ENCODE assay signal across 16 cellular contexts in the genomic region with DNA sequence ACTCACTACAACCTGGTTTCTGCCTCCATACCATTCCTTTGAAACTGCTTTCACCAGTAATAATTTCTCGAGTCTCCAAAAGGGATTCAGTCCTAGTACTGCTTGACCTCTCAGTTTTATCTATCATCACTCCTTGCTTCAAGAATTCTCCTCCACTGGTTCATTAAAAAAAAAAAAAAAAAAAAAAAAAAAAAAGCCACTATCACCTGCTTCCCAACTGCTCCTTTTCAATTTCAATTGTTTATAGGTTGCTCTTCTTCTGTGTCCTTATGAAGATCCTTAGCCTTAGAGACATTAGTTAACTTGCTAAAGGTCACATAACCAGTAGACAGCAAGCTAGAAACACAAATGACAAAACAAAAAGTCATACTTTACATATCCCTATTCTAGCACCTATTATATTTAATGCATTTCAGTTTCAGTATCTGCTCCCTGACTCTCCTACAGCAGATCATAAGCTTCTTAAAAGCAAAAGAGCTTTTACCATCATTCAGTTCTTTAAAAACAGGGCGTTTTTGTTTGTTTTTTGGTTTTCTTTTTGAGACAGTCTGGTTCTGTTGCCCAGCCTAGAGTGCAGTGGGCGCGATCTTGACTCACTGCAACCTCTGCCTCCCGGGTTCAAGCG. TPM values are rescaled to one million over a fixed set of nuclear protein-coding genes. Genes with fewer than 3 reads are reported as not detected.
DNase-seq lines count a peak whose midpoint lies in the region; ATAC-seq and TF ChIP-seq lines count a peak whose summit lies in the region.
"Had no signal": no experiment of that assay in that cellular context is flagged by ENCODE, and none has a peak within 500 bp of the region (broad histone marks: within the 10 kb centered on the region; RNA-seq: fewer than 3 reads in every experiment).

No MANE protein-coding gene starts in this region.

- no peaks in the 10 kb centered on the region for H3K9me3 Mint-ChIP-seq in stimulated activated naive CD8-positive, alpha-beta T cell treated with anti-CD3 and anti-CD28 coated beads, Interleukin-15, amount 100 ng/mL, for 72 hours
- H3K9me3 Mint-ChIP-seq in GM23338 = no peaks in the 10 kb centered on the region
- no peaks in the 10 kb centered on the region for H3K9me3 Mint-ChIP-seq in activated T-helper 2 cell treated with anti-CD3 and anti-CD28 coated beads, Interferon-gamma antibody, Interleukin-2, Interleukin-4, amounts not matched to agents 10 μg/mL and 5 μg/mL and 100 μg/mL, durations not matched to agents 14 hours and 24 hours and 36 hours
- H3K9me3 Mint-ChIP-seq in mesothelial cell of epicardium = no peaks in the 10 kb centered on the region
- H3K9me3 Mint-ChIP-seq: T-helper 1 cell treated with Interleukin-12 subunit alpha and Interleukin-12 subunit beta and Interleukin-4 antibody, amounts not matched to agents 30 μg/mL and 1 μg/mL, for 36 hours had no signal

- peaks cover 64% of the 10 kb centered on the region for H3K4me1 Mint-ChIP-seq in stimulated activated naive CD8-positive, alpha-beta T cell treated with anti-CD3 and anti-CD28 coated beads, Interleukin-15, amount 100 ng/mL, for 72 hours
- H3K4me1 Mint-ChIP-seq in GM23338 (peaks cover 23% of the 10 kb centered on the region), mesothelial cell of epicardium (peaks cover 19% of the 10 kb centered on the region)
- H3K4me1 Mint-ChIP-seq in activated T-helper 2 cell treated with anti-CD3 and anti-CD28 coated beads, Interferon-gamma antibody, Interleukin-2, Interleukin-4, amounts not matched to agents 10 μg/mL and 5 μg/mL and 100 μg/mL, durations not matched to agents 14 hours and 24 hours and 36 hours (ENCODE audit: low read depth) = peaks cover 55% of the 10 kb centered on the region

- no peaks in the 10 kb centered on the region for H3K27me3 ChIP-seq in GM23338 (ENCODE audit: insufficient read depth)
- H3K27me3 ChIP-seq: colonic mucosa, tibial artery had no signal

- peaks cover 23% of the 10 kb centered on the region for H3K4me1 ChIP-seq in GM23338 (ENCODE audit: insufficient read depth)

- peak overlapping the region; percentile 71; the same call in 1 of the 2 replicates for H3K27ac ChIP-seq in GM23338 (ENCODE audit: low read depth)
- H3K27ac ChIP-seq: colonic mucosa, tibial artery had no signal

- H3K4me3 ChIP-seq in GM23338 = no peak overlapping the region
- H3K4me3 ChIP-seq: colonic mucosa, tibial artery had no signal

- H3K27me3 Mint-ChIP-seq in stimulated activated naive CD8-positive, alpha-beta T cell treated with anti-CD3 and anti-CD28 coated beads, Interleukin-15, amount 100 ng/mL, for 72 hours = no peaks in the 10 kb centered on the region
- H3K27me3 Mint-ChIP-seq in GM23338 (ENCODE audit: insufficient read depth, low read depth, poor library complexity) (no peaks in the 10 kb centered on the region), mesothelial cell of epicardium (ENCODE audit: low read depth) (no peaks in the 10 kb centered on the region)
- H3K27me3 Mint-ChIP-seq in activated T-helper 2 cell treated with anti-CD3 and anti-CD28 coated beads, Interferon-gamma antibody, Interleukin-2, Interleukin-4, amounts not matched to agents 10 μg/mL and 5 μg/mL and 100 μg/mL, durations not matched to agents 14 hours and 24 hours and 36 hours (ENCODE audit: low read depth) = no peaks in the 10 kb centered on the region
- H3K27me3 Mint-ChIP-seq: B cell had no signal

- no peaks in the 10 kb centered on the region for H3K9me2 ChIP-seq in GM23338 (ENCODE audit: insufficient read depth)

- H3K4me3 Mint-ChIP-seq in stimulated activated naive CD8-positive, alpha-beta T cell treated with anti-CD3 and anti-CD28 coated beads, Interleukin-15, amount 100 ng/mL, for 72 hours = no peak overlapping the region
- H3K4me3 Mint-ChIP-seq in GM23338 (no peak overlapping the region), mesothelial cell of epicardium (no peak overlapping the region)
- H3K4me3 Mint-ChIP-seq in activated T-helper 2 cell treated with anti-CD3 and anti-CD28 coated beads, Interferon-gamma antibody, Interleukin-2, Interleukin-4, amounts not matched to agents 10 μg/mL and 5 μg/mL and 100 μg/mL, durations not matched to agents 14 hours and 24 hours and 36 hours (ENCODE audit: low read depth) = no peak overlapping the region
- H3K4me3 Mint-ChIP-seq: B cell; T-helper 1 cell treated with Interleukin-12 subunit alpha and Interleukin-12 subunit beta and Interleukin-4 antibody, amounts not matched to agents 30 μg/mL and 1 μg/mL, for 36 hours had no signal

- intact Hi-C loops in activated T-helper 2 cell treated with anti-CD3 and anti-CD28 coated beads, Interferon-gamma antibody, Interleukin-2, Interleukin-4, amounts not matched to agents 10 μg/mL and 5 μg/mL and 100 μg/mL, durations not matched to agents 14 hours and 24 hours and 36 hours (cut with micrococcal nuclease) = loop anchor here (10.0 kb wide), 1 partner anchor 327 kb away; no protein-coding TSS in a partner anchor

- no peaks in the 10 kb centered on the region for H3K36me3 ChIP-seq in GM23338 (ENCODE audit: insufficient read depth)
- H3K36me3 ChIP-seq: colonic mucosa had no signal

- no peak overlapping the region for H2AFZ ChIP-seq in GM23338

- ATAC-seq in stimulated activated naive CD8-positive, alpha-beta T cell treated with anti-CD3 and anti-CD28 coated beads, Interleukin-15, Interleukin-2, amounts not matched to agents 100 U/mL and 50 U/mL, for 24 hours = peak; percentile 28
- no peak for ATAC-seq in stimulated activated naive CD8-positive, alpha-beta T cell treated with anti-CD3 and anti-CD28 coated beads, Interleukin-15, amount 100 ng/mL, for 72 hours
- ATAC-seq in GM23338 (no peak), HG02571 (IDR thresholded peaks at IDR 0.05; ENCODE audit: unreplicated experiment) (no peak)
- ATAC-seq: left lobe of liver had no signal

- no peak for DNase-seq in stimulated activated naive CD8-positive, alpha-beta T cell treated with anti-CD3 and anti-CD28 coated beads, Interleukin-15, Interleukin-2, amounts not matched to agents 100 U/mL and 50 U/mL, for 24 hours
- DNase-seq in stimulated activated naive CD8-positive, alpha-beta T cell treated with anti-CD3 and anti-CD28 coated beads, Interleukin-15, amount 100 ng/mL, for 72 hours = no peak
- DNase-seq in GM23338 (ENCODE audit: low spot score) (no peak), mesothelial cell of epicardium (ENCODE audit: low spot score in 2 of 2, unreplicated experiment in 2 of 2) (no peak), NK-92 (lab: John Stamatoyannopoulos, UW; ENCODE audit: unreplicated experiment) (no peak)
- DNase-seq in activated T-helper 2 cell treated with anti-CD3 and anti-CD28 coated beads, Interferon-gamma antibody, Interleukin-2, Interleukin-4, amounts not matched to agents 10 μg/mL and 5 μg/mL and 100 μg/mL, durations not matched to agents 14 hours and 24 hours and 36 hours (ENCODE audit: low spot score) = no peak
- DNase-seq: activated CD4-positive, alpha-beta T cell treated with anti-CD3 and anti-CD28 coated beads for 1 hour; colonic mucosa; foreskin fibroblast; NCI-H146; Right ventricle myocardium superior; tibial artery had no signal

- H4K20me1 ChIP-seq in GM23338 (replicated peaks; ENCODE audit: insufficient read depth) = peaks cover 31% of the 10 kb centered on the region

- no peak for TF ChIP-seq CTCF in GM23338 (conservative IDR thresholded peaks at IDR 0.05; ENCODE audit: low read depth in 2 of 2)
- TF ChIP-seq CTCF in mesothelial cell of epicardium (IDR thresholded peaks at IDR 0.05; ENCODE audit: unreplicated experiment) = no peak

- H3K79me2 ChIP-seq in GM23338 (replicated peaks; ENCODE audit: insufficient read depth) = peaks cover 100% of the 10 kb centered on the region

- no peak overlapping the region for H3K4me2 ChIP-seq in GM23338

- no peaks in the 10 kb centered on the region for H3F3A ChIP-seq in GM23338 (replicated peaks; ENCODE audit: low read depth)

- peaks cover 3% of the 10 kb centered on the region; the same call in 2 of the 3 replicates for H3K36me3 Mint-ChIP-seq in GM23338 (ENCODE audit: low read depth)
- peaks cover 51% of the 10 kb centered on the region for H3K36me3 Mint-ChIP-seq in activated T-helper 2 cell treated with anti-CD3 and anti-CD28 coated beads, Interferon-gamma antibody, Interleukin-2, Interleukin-4, amounts not matched to agents 10 μg/mL and 5 μg/mL and 100 μg/mL, durations not matched to agents 14 hours and 24 hours and 36 hours (ENCODE audit: low read depth)
- H3K36me3 Mint-ChIP-seq in mesothelial cell of epicardium = peaks cover 4% of the 10 kb centered on the region

- peak overlapping the region in 1 of 2 donors; percentile 72 for H3K27ac Mint-ChIP-seq in stimulated activated naive CD8-positive, alpha-beta T cell treated with anti-CD3 and anti-CD28 coated beads, Interleukin-15, amount 100 ng/mL, for 72 hours
- peak overlapping the region; percentile 73; the same call in 1 of the 2 replicates for H3K27ac Mint-ChIP-seq in GM23338
- peak overlapping the region; percentile 61 for H3K27ac Mint-ChIP-seq in activated T-helper 2 cell treated with anti-CD3 and anti-CD28 coated beads, Interferon-gamma antibody, Interleukin-2, Interleukin-4, amounts not matched to agents 10 μg/mL and 5 μg/mL and 100 μg/mL, durations not matched to agents 14 hours and 24 hours and 36 hours
- H3K27ac Mint-ChIP-seq in mesothelial cell of epicardium = no peak overlapping the region
- H3K27ac Mint-ChIP-seq: B cell had no signal

TF ChIP-seq in GM23338, 12 proteins besides CTCF, POLR2A, EP300 and RAD21 (continues in another document):
- TF ChIP-seq JUNB (IDR thresholded peaks at IDR 0.05; ENCODE audit: unreplicated experiment) = no peak

RNA-seq across cellular contexts. Expression of a gene that starts 7.1 kb away (rescaled TPM):
- 121 and 129 TPM in 2 replicates for total RNA-seq in GM23338 (2014; rRNA removed; shearing (Covaris generic))
- polyA plus RNA-seq in GM23338 (2016; fragmentation: Nextera tagmentation; extraction: Ambion mirVana) = 198 and 217 TPM in 2 replicates
- 177 and 182 TPM in 2 replicates for total RNA-seq in activated T-helper 2 cell treated with anti-CD3 and anti-CD28 coated beads, Interferon-gamma antibody, Interleukin-2, Interleukin-4, amounts not matched to agents 10 μg/mL and 5 μg/mL and 100 μg/mL, durations not matched to agents 14 hours and 24 hours and 36 hours
- 131 to 133 TPM (median 132 TPM) in 3 replicates for total RNA-seq in mesothelial cell of epicardium
